ENCODE assay signal across 1 cellular context in genomic region chr2:33141476-33141875, GRCh38.
TF ChIP-seq lines count a peak whose summit lies in the region.

No MANE protein-coding gene starts in this region.

TF ChIP-seq in K562, 482 proteins besides CTCF, POLR2A, EP300 and RAD21 (continued from another document and continues in another):
- TF ChIP-seq SFPQ (IDR thresholded peaks at IDR 0.05; ENCODE audit: low read depth, low read length) (no peak), POLR2AphosphoS5 (IDR thresholded peaks at IDR 0.05; ENCODE audit: control insufficient read depth, insufficient read depth, low read depth, low read length) (peak; percentile 39; the same call in 1 of the 2 replicates), PYGO2 (tag; IDR thresholded peaks at IDR 0.05) (no peak), NFIC (IDR thresholded peaks at IDR 0.05) (no peak), SMARCA5 (IDR thresholded peaks at IDR 0.05) (no peak), NR4A1 (CRISPR knock-in tag; IDR thresholded peaks at IDR 0.05) (no peak), NR4A1 (tag; IDR thresholded peaks at IDR 0.05) (no peak), FOSL1 (tag; conservative IDR thresholded peaks at IDR 0.05) (no peak), NFRKB (IDR thresholded peaks at IDR 0.05; ENCODE audit: low read depth) (no peak), GATAD2A (IDR thresholded peaks at IDR 0.05) (no peak), TEAD4 (IDR thresholded peaks at IDR 0.05; ENCODE audit: low read length) (peak; percentile 78), TEAD4 (CRISPR knock-in tag; IDR thresholded peaks at IDR 0.05; ENCODE audit: borderline replicate concordance) (no peak), ZNF584 (CRISPR knock-in tag; IDR thresholded peaks at IDR 0.05; ENCODE audit: low read depth) (no peak), TBL1XR1 (IDR thresholded peaks at IDR 0.05; ENCODE audit: low read length in 2 of 2) (no peak), CBX1 (IDR thresholded peaks at IDR 0.05; ENCODE audit: low read depth) (no peak), POLR2G (IDR thresholded peaks at IDR 0.05; ENCODE audit: low read depth, low read length) (no peak), SMAD4 (CRISPR knock-in tag; conservative IDR thresholded peaks at IDR 0.05) (no peak), MED1 (CRISPR knock-in tag; IDR thresholded peaks at IDR 0.05; ENCODE audit: borderline replicate concordance) (no peak), FIP1L1 (IDR thresholded peaks at IDR 0.05; ENCODE audit: low read depth, low read length, poor library complexity, severe bottlenecking) (no peak), ZNF707 (CRISPR knock-in tag; conservative IDR thresholded peaks at IDR 0.05) (no peak), TEAD2 (tag; IDR thresholded peaks at IDR 0.05) (no peak), RBBP5 (IDR thresholded peaks at IDR 0.05; ENCODE audit: borderline replicate concordance, insufficient read depth, low read length, poor library complexity, severe bottlenecking) (no peak), ZNF143 (CRISPR knock-in tag; IDR thresholded peaks at IDR 0.05) (no peak), FOXJ3 (CRISPR knock-in tag; IDR thresholded peaks at IDR 0.05) (no peak), HDAC1 (IDR thresholded peaks at IDR 0.05) (no peak), PHF8 (IDR thresholded peaks at IDR 0.05; ENCODE audit: borderline replicate concordance, low read length) (no peak), TCF3 (CRISPR knock-in tag; IDR thresholded peaks at IDR 0.05) (peak; percentile 74), CBFA2T3 (IDR thresholded peaks at IDR 0.05) (peak; percentile 76), NUFIP1 (IDR thresholded peaks at IDR 0.05; ENCODE audit: partially characterized antibody) (no peak), CREB1 (IDR thresholded peaks at IDR 0.05) (0 out of 2 replicates have a peak, but pooled peaks have one; percentile 11), CREB1 (CRISPR knock-in tag; IDR thresholded peaks at IDR 0.05) (no peak), MTA3 (IDR thresholded peaks at IDR 0.05; ENCODE audit: borderline replicate concordance) (no peak), TAL1 (IDR thresholded peaks at IDR 0.05) (peak; percentile 37; the same call in 1 of the 2 replicates), ZNF165 (CRISPR knock-in tag; IDR thresholded peaks at IDR 0.05; ENCODE audit: borderline replicate concordance) (no peak), ILF3 (IDR thresholded peaks at IDR 0.05; ENCODE audit: borderline replicate concordance) (no peak), CUX1 (CRISPR knock-in tag; IDR thresholded peaks at IDR 0.05) (no peak), ZBTB9 (CRISPR knock-in tag; IDR thresholded peaks at IDR 0.05) (no peak), FUS (optimal IDR thresholded peaks at IDR 0.05; ENCODE audit: low read depth, low read length) (no peak), HDAC2 (IDR thresholded peaks at IDR 0.05) (no peak), NFE2L1 (tag; IDR thresholded peaks at IDR 0.05; ENCODE audit: borderline replicate concordance, low read depth) (no peak), ZSCAN29 (IDR thresholded peaks at IDR 0.05) (no peak), MEF2A (IDR thresholded peaks at IDR 0.05; ENCODE audit: control insufficient read depth, low read depth, low read length) (peak; percentile 52; the same call in 1 of the 2 replicates), CREB5 (CRISPR knock-in tag; IDR thresholded peaks at IDR 0.05) (no peak)
- TF ChIP-seq, protein P1, sequence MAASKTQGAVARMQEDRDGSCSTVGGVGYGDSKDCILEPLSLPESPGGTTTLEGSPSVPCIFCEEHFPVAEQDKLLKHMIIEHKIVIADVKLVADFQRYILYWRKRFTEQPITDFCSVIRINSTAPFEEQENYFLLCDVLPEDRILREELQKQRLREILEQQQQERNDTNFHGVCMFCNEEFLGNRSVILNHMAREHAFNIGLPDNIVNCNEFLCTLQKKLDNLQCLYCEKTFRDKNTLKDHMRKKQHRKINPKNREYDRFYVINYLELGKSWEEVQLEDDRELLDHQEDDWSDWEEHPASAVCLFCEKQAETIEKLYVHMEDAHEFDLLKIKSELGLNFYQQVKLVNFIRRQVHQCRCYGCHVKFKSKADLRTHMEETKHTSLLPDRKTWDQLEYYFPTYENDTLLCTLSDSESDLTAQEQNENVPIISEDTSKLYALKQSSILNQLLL (CRISPR knock-in tag; IDR thresholded peaks at IDR 0.05; ENCODE audit: borderline replicate concordance), result no peak
- TF ChIP-seq, protein P2, sequence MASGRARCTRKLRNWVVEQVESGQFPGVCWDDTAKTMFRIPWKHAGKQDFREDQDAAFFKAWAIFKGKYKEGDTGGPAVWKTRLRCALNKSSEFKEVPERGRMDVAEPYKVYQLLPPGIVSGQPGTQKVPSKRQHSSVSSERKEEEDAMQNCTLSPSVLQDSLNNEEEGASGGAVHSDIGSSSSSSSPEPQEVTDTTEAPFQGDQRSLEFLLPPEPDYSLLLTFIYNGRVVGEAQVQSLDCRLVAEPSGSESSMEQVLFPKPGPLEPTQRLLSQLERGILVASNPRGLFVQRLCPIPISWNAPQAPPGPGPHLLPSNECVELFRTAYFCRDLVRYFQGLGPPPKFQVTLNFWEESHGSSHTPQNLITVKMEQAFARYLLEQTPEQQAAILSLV (tag; IDR thresholded peaks at IDR 0.05), result no peak
- TF ChIP-seq, protein P3, sequence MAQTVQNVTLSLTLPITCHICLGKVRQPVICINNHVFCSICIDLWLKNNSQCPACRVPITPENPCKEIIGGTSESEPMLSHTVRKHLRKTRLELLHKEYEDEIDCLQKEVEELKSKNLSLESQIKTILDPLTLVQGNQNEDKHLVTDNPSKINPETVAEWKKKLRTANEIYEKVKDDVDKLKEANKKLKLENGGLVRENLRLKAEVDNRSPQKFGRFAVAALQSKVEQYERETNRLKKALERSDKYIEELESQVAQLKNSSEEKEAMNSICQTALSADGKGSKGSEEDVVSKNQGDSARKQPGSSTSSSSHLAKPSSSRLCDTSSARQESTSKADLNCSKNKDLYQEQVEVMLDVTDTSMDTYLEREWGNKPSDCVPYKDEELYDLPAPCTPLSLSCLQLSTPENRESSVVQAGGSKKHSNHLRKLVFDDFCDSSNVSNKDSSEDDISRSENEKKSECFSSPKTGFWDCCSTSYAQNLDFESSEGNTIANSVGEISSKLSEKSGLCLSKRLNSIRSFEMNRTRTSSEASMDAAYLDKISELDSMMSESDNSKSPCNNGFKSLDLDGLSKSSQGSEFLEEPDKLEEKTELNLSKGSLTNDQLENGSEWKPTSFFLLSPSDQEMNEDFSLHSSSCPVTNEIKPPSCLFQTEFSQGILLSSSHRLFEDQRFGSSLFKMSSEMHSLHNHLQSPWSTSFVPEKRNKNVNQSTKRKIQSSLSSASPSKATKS (CRISPR knock-in tag; IDR thresholded peaks at IDR 0.05), result no peak
- TF ChIP-seq, protein P4, sequence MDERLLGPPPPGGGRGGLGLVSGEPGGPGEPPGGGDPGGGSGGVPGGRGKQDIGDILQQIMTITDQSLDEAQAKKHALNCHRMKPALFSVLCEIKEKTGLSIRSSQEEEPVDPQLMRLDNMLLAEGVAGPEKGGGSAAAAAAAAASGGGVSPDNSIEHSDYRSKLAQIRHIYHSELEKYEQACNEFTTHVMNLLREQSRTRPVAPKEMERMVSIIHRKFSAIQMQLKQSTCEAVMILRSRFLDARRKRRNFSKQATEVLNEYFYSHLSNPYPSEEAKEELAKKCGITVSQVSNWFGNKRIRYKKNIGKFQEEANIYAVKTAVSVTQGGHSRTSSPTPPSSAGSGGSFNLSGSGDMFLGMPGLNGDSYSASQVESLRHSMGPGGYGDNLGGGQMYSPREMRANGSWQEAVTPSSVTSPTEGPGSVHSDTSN (CRISPR knock-in tag; IDR thresholded peaks at IDR 0.05; ENCODE audit: low read depth), result no peak
- TF ChIP-seq, protein P4 (tag; conservative IDR thresholded peaks at IDR 0.05; ENCODE audit: low read depth), result peak; percentile 48; the same call in 1 of the 2 replicates
- TF ChIP-seq, protein P5, sequence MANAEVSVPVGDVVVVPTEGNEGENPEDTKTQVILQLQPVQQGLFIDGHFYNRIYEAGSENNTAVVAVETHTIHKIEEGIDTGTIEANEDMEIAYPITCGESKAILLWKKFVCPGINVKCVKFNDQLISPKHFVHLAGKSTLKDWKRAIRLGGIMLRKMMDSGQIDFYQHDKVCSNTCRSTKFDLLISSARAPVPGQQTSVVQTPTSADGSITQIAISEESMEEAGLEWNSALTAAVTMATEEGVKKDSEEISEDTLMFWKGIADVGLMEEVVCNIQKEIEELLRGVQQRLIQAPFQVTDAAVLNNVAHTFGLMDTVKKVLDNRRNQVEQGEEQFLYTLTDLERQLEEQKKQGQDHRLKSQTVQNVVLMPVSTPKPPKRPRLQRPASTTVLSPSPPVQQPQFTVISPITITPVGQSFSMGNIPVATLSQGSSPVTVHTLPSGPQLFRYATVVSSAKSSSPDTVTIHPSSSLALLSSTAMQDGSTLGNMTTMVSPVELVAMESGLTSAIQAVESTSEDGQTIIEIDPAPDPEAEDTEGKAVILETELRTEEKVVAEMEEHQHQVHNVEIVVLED (CRISPR knock-in tag; IDR thresholded peaks at IDR 0.05), result no peak
